1 cellular context compared by ENCODE assay signal in the genomic region with DNA sequence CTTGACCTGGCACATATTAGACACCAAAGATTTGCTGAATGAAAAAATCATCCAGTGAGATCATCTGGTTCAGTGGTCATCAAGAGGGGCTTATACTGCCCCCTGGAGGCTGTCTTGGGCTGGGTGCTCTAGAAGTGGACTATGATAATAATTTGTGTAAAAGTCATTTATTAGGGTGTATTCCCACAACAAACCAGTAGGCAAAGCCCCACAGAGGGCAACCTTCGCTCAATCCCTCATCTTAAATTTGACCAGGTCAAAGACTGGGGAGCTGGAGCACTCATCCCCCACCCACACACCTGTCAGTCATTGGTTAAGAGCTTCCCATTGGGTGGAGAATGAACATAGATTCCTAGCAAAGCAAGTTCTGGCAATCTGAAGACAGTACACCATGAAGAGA.
TF ChIP-seq lines count a peak whose summit lies in the region.

No MANE protein-coding gene starts in this region.

TF ChIP-seq in GM12878, 131 proteins besides CTCF, POLR2A, EP300 and RAD21 (continued from another document):
- TF ChIP-seq, protein P1, sequence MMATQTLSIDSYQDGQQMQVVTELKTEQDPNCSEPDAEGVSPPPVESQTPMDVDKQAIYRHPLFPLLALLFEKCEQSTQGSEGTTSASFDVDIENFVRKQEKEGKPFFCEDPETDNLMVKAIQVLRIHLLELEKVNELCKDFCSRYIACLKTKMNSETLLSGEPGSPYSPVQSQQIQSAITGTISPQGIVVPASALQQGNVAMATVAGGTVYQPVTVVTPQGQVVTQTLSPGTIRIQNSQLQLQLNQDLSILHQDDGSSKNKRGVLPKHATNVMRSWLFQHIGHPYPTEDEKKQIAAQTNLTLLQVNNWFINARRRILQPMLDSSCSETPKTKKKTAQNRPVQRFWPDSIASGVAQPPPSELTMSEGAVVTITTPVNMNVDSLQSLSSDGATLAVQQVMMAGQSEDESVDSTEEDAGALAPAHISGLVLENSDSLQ (IDR thresholded peaks at IDR 0.05): peak; percentile 39; the same call in 1 of the 2 replicates
